Comparison of ENCODE assay signal across 1 cellular context in genomic region chr19:1954547-1954946, GRCh38.
TF ChIP-seq lines count a peak whose summit lies in the region.

No MANE protein-coding gene starts in this region.

TF ChIP-seq in H1, 55 proteins besides CTCF, POLR2A, EP300 and RAD21:
- no peak for TF ChIP-seq NRF1 (IDR thresholded peaks at IDR 0.05; ENCODE audit: low read depth, low read length)
